In genomic region chr5:45695680-45696093, GRCh38 we compare ENCODE assay signal across 11 cellular contexts. TPM values are rescaled to one million over a fixed set of nuclear protein-coding genes. Genes with fewer than 3 reads are reported as not detected.
DNase-seq lines count a peak whose midpoint lies in the region; ATAC-seq and TF ChIP-seq lines count a peak whose summit lies in the region.
"Had no signal": no experiment of that assay in that cellular context is flagged by ENCODE, and none has a peak within 500 bp of the region (broad histone marks: within the 10 kb centered on the region; RNA-seq: fewer than 3 reads in every experiment).

No MANE protein-coding gene starts in this region.

- H3K36me3 ChIP-seq in psoas muscle (ENCODE audit: insufficient read depth in 1 of 2, low read depth in 1 of 2) (no peaks in the 10 kb centered on the region), prostate gland (no peaks in the 10 kb centered on the region)

- CTCF ChIA-PET in HEK293T (lab: Yijun Ruan, JAX), result interaction anchor here (0.6 kb wide), 1 partner anchor 11 kb away, joined by 3 read pairs; no protein-coding TSS in a partner anchor

- intact Hi-C loops in right cardiac atrium (cut with DNase I) (loop anchor here in 2 of 4 donors (2.0 to 10.0 kb wide), 2 partner anchors 77 to 651 kb away; no protein-coding TSS in a partner anchor), psoas muscle (cut with DNase I) (loop anchor here in 1 of 2 donors (5.0 kb wide), 1 partner anchor 658 kb away; no protein-coding TSS in a partner anchor), prostate gland (cut with DNase I) (no loop called here)

- peak; percentile 11 for DNase-seq in GM10266 (ENCODE audit: extremely low spot score)
- DNase-seq in NCI-H748 (lab: John Stamatoyannopoulos, UW; ENCODE audit: unreplicated experiment), result peak; percentile 82
- DNase-seq in right cardiac atrium, result peak in 2 of 3 donors; percentile 30 to 34
- DNase-seq in psoas muscle, result no peak
- no peak for DNase-seq in HEK293T (ENCODE audit: extremely low spot score)
- DNase-seq in T-helper 2 cell, result no peak
- no peak for DNase-seq in prostate gland (ENCODE audit: low spot score)
- no peak for DNase-seq in NCI-H226
- DNase-seq: activated T-cell treated with anti-CD3 and anti-CD28 coated beads for 4 hours had no signal

- H3K4me3 ChIP-seq in right cardiac atrium (ENCODE audit: low read length), result peak overlapping the region; percentile 42
- peak overlapping the region; percentile 67 for H3K4me3 ChIP-seq in psoas muscle
- H3K4me3 ChIP-seq in prostate gland, result no peak overlapping the region
- H3K4me3 ChIP-seq: PC-9 had no signal

- POLR2A ChIA-PET in HEK293T (lab: Yijun Ruan, JAX), result no interaction called here

- ATAC-seq in right cardiac atrium (no peak), psoas muscle (no peak)

- TF ChIP-seq POLR2A in prostate gland (IDR thresholded peaks at IDR 0.05), result no peak

- H3K9me3 ChIP-seq in right cardiac atrium (ENCODE audit: control insufficient read depth, low read length), result peaks cover 1% of the 10 kb centered on the region
- H3K9me3 ChIP-seq in psoas muscle, result no peaks in the 10 kb centered on the region
- H3K9me3 ChIP-seq in prostate gland, result no peaks in the 10 kb centered on the region

- H3K27me3 ChIP-seq in right cardiac atrium (ENCODE audit: control insufficient read depth, insufficient read depth), result no peaks in the 10 kb centered on the region
- peaks cover 0 to 20% (median 7%) of the 10 kb centered on the region in 3 donors for H3K27me3 ChIP-seq in psoas muscle (ENCODE audit: insufficient read depth in 3 of 3, low read length in 2 of 3)
- H3K27me3 ChIP-seq in prostate gland (replicated peaks; ENCODE audit: insufficient read depth), result peaks cover 4% of the 10 kb centered on the region

- no peak for TF ChIP-seq CTCF in GM10266 (IDR thresholded peaks at IDR 0.05; ENCODE audit: control insufficient read depth, insufficient read depth, low read depth, missing control alignments)
- no peak for TF ChIP-seq CTCF in psoas muscle (IDR thresholded peaks at IDR 0.05)
- no peak for TF ChIP-seq CTCF in prostate gland (IDR thresholded peaks at IDR 0.05)

- H3K4me1 ChIP-seq in right cardiac atrium (ENCODE audit: control insufficient read depth, insufficient read depth, low read length) (no peaks in the 10 kb centered on the region), psoas muscle (no peaks in the 10 kb centered on the region), prostate gland (replicated peaks) (no peaks in the 10 kb centered on the region)

- no peak overlapping the region for H3K27ac ChIP-seq in right cardiac atrium (ENCODE audit: low read length)
- H3K27ac ChIP-seq in psoas muscle, result no peak overlapping the region
- H3K27ac ChIP-seq in prostate gland, result no peak overlapping the region
- H3K27ac ChIP-seq: PC-9 had no signal

- WGBS in right cardiac atrium, result 3% methylated on average over 48 of the region's 48 CpGs
- WGBS in psoas muscle, 3 donors, result 1 to 4% (median 2%) methylated on average over 28 to 48 of the region's 48 CpGs
- WGBS in prostate gland, result 2% methylated on average over 36 of the region's 48 CpGs

TF ChIP-seq in HEK293T, 16 proteins besides CTCF, POLR2A, EP300 and RAD21:
- TF ChIP-seq PKNOX1 (IDR thresholded peaks at IDR 0.05) (no peak), LEF1 (IDR thresholded peaks at IDR 0.05; ENCODE audit: borderline replicate concordance) (no peak), SUZ12 (IDR thresholded peaks at IDR 0.05) (no peak), CTBP1 (IDR thresholded peaks at IDR 0.05; ENCODE audit: borderline replicate concordance) (no peak), SP1 (IDR thresholded peaks at IDR 0.05) (no peak), BHLHE40 (IDR thresholded peaks at IDR 0.05; ENCODE audit: borderline replicate concordance) (no peak), ZNF384 (IDR thresholded peaks at IDR 0.05) (no peak), TARDBP (IDR thresholded peaks at IDR 0.05) (no peak), FOXK2 (IDR thresholded peaks at IDR 0.05) (no peak), FOXM1 (IDR thresholded peaks at IDR 0.05; ENCODE audit: borderline replicate concordance) (no peak), HDGF (IDR thresholded peaks at IDR 0.05; ENCODE audit: borderline replicate concordance) (no peak)

RNA-seq across cellular contexts. Expression of gene HCN1, which starts 0.5 kb away (rescaled TPM):
- total RNA-seq in right cardiac atrium (10 to 100 TPM; 13.1 to 15.5 (median 14.3) TPM), psoas muscle (under 1 TPM in 2 of 4 donors, not detected in 2; 0.20 to 0.36 TPM), prostate gland (1 to 10 TPM in 1 of 2 donors, under 1 TPM in 1; 0.05 to 1.3 TPM)
- polyA plus RNA-seq in right cardiac atrium (5.1 TPM), psoas muscle (under 1 TPM in 2 of 3 donors, not detected in 1; 0.27 to 0.31 TPM)
- total RNA-seq: PC-9 had no signal
- polyA plus RNA-seq: CD14-positive monocyte had no signal

Comparison
In these comparisons a context has a peak if more than half of its experiments do, and no peak if none do; other contexts are left out.
1. DNase-seq: peak in GM10266 (single experiment), NCI-H748 (single experiment) and right cardiac atrium (2 of 3); none in psoas muscle (0 of 2), HEK293T (single experiment), T-helper 2 cell (0 of 5), prostate gland (single experiment) and NCI-H226 (single experiment).
2. H3K4me3 ChIP-seq: peak in right cardiac atrium (single experiment) and psoas muscle (single experiment); none in prostate gland (0 of 2).
3. RNA of gene HCN1, which starts 0.5 kb away (total RNA-seq): 13.1 to 15.5 TPM in right cardiac atrium; 0.05 to 1.3 TPM in prostate gland and 0.20 to 0.36 TPM in psoas muscle; every median in the first group is over 4 times any median in the second.